In the genomic region with DNA sequence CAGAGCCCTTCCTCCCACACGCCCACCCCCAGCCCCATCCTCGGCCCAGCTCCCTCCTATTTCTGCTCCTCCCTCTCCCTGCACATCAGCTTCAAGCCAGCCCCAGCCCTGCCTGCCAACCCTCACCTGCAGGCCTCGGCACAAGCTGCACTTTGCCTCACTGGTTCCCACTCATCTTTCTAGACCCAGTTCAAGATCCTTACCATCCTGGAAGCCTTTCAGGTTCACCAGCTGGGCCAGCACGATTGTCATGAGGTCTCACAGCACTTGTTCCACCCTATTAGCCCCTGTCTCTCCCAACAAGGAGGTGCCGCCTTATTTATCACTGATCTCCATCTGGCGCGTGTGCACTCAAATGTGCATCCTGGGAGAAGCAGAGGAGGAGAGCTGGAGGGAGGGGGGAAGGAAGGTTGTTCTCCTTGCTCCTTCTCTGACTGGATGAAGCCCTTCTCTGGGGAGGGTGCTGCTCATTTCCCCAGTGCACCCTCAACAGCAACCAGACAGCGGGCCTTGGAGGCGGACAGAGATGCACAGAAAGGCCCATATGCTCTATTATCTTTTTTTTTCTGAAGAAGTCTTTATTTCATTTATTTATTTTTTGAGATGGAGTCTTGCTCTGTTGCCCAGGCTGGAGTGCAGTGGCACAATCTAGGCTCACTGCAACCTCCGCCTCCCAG, we compare ENCODE assay signal across 21 cellular contexts. TPM values are rescaled to one million over a fixed set of nuclear protein-coding genes. Genes with fewer than 3 reads are reported as not detected.
DNase-seq lines count a peak whose midpoint lies in the region; ATAC-seq and TF ChIP-seq lines count a peak whose summit lies in the region.
"Had no signal": no experiment of that assay in that cellular context is flagged by ENCODE, and none has a peak within 500 bp of the region (broad histone marks: within the 10 kb centered on the region; RNA-seq: fewer than 3 reads in every experiment).

No MANE protein-coding gene starts in this region.

- no peak overlapping the region for H3K9ac ChIP-seq in GM23248

- H3K27ac ChIP-seq in GM23248 (peak overlapping the region; percentile 78), gastroesophageal sphincter (peak overlapping the region in 1 of 4 donors; percentile 46), substantia nigra (ENCODE audit: low read depth, low read length, poor library complexity, severe bottlenecking) (peak overlapping the region; percentile 70)

- no peaks in the 10 kb centered on the region for H3K9me2 ChIP-seq in GM23248 (ENCODE audit: insufficient read depth)

- in situ Hi-C loops in GM23248 (cut with MboI) = no loop called here

- no peaks in the 10 kb centered on the region for H3K27me3 ChIP-seq in GM23248 (replicated peaks; ENCODE audit: insufficient read depth)
- H3K27me3 ChIP-seq in gastroesophageal sphincter = no peaks in the 10 kb centered on the region
- H3K27me3 ChIP-seq: breast epithelium, uterus had no signal

- no peak overlapping the region for H3K27ac Mint-ChIP-seq in T-helper 17 cell
- no peak overlapping the region for H3K27ac Mint-ChIP-seq in activated CD4-positive, alpha-beta T cell treated with anti-CD3 and anti-CD28 coated beads, Interleukin-2, amount 10 ng/mL, durations not matched to agents 24 days and 14 days
- H3K27ac Mint-ChIP-seq: activated CD8-positive, alpha-beta memory T cell treated with anti-CD3 and anti-CD28 coated beads, Interleukin-2, amount 10 ng/mL, durations not matched to agents 7 days and 5 days; activated naive CD8-positive, alpha-beta T cell treated with anti-CD3 and anti-CD28 coated beads, Interleukin-2, amount 50 U/mL, for 24 hours; CD4-positive, alpha-beta T cell; memory B cell; T-cell had no signal

- H3F3A ChIP-seq in GM23248 (ENCODE audit: insufficient read depth) = peaks cover 18% of the 10 kb centered on the region

- H3K9me3 Mint-ChIP-seq in activated CD4-positive, alpha-beta T cell treated with anti-CD3 and anti-CD28 coated beads, Interleukin-2, amount 10 ng/mL, durations not matched to agents 24 days and 14 days = no peaks in the 10 kb centered on the region
- H3K9me3 Mint-ChIP-seq: activated naive CD8-positive, alpha-beta T cell treated with anti-CD3 and anti-CD28 coated beads, Interleukin-2, amount 50 U/mL, for 24 hours; CD4-positive, alpha-beta T cell; memory B cell; T-cell had no signal

- no peak for TF ChIP-seq CTCF in gastroesophageal sphincter (IDR thresholded peaks at IDR 0.05)

- peak; percentile 6 for ATAC-seq in gastroesophageal sphincter
- no peak for ATAC-seq in T-helper 17 cell
- ATAC-seq: activated CD8-positive, alpha-beta memory T cell treated with anti-CD3 and anti-CD28 coated beads, Interleukin-2, amount 10 ng/mL, durations not matched to agents 7 days and 5 days; activated naive CD8-positive, alpha-beta T cell treated with anti-CD3 and anti-CD28 coated beads, Interleukin-2, amount 50 U/mL, for 24 hours; T-cell had no signal

- H2AFZ ChIP-seq in GM23248 = peak overlapping the region; percentile 82; the same call in 1 of the 2 replicates

- DNase-seq in GM23248 (no peak), NCI-H524 treated with DMSO at 0.1 percent for 48 hours (lab: John Stamatoyannopoulos, UW) (peak; percentile 89), substantia nigra (lab: John Stamatoyannopoulos, UW) (no peak), COLO829 (ENCODE audit: low spot score) (no peak), T-helper 17 cell (no peak)
- DNase-seq in activated CD4-positive, alpha-beta T cell treated with anti-CD3 and anti-CD28 coated beads, Interleukin-2, amount 10 ng/mL, durations not matched to agents 24 days and 14 days = no peak
- DNase-seq: activated effector memory CD4-positive, alpha-beta T cell treated with Interleukin-2 at 50 U/mL for 16 hours; activated naive CD8-positive, alpha-beta T cell treated with anti-CD3 and anti-CD28 coated beads, Interleukin-2, amount 50 U/mL, for 24 hours; CD4-positive, alpha-beta T cell; glutamatergic neuron; naive B cell; NCI-H146; occipital lobe; SHP77 treated with DMSO at 0.1 percent for 48 hours; T-cell had no signal

- no peak overlapping the region for H3K4me3 ChIP-seq in GM23248
- H3K4me3 ChIP-seq in gastroesophageal sphincter = no peak overlapping the region
- H3K4me3 ChIP-seq: breast epithelium, K562, uterus had no signal

- no peaks in the 10 kb centered on the region for H4K20me1 ChIP-seq in GM23248 (ENCODE audit: insufficient read depth)

- TF ChIP-seq EP300 in gastroesophageal sphincter (IDR thresholded peaks at IDR 0.05) = no peak

- 68 to 72% methylated on average over 10 of the region's 10 CpGs for WGBS in GM23248 (ENCODE audit: low coverage in 1 of 2, low lambda C conversion rate in 2 of 2, missing lambda C conversion rate in 2 of 2), 2 experiments
- 79 to 80% methylated on average over 7 to 10 of the region's 10 CpGs for WGBS in gastroesophageal sphincter (ENCODE audit: low coverage in 1 of 2), 2 donors

- H3K36me3 Mint-ChIP-seq in T-helper 17 cell (ENCODE audit: low read depth) = no peaks in the 10 kb centered on the region
- H3K36me3 Mint-ChIP-seq in activated CD4-positive, alpha-beta T cell treated with anti-CD3 and anti-CD28 coated beads, Interleukin-2, amount 10 ng/mL, durations not matched to agents 24 days and 14 days (ENCODE audit: low read depth) = no peaks in the 10 kb centered on the region
- H3K36me3 Mint-ChIP-seq: activated CD8-positive, alpha-beta memory T cell treated with anti-CD3 and anti-CD28 coated beads, Interleukin-2, amount 10 ng/mL, durations not matched to agents 7 days and 5 days; memory B cell; naive B cell had no signal

- H3K27me3 Mint-ChIP-seq in T-helper 17 cell = peaks cover 6% of the 10 kb centered on the region
- peaks cover 9% of the 10 kb centered on the region for H3K27me3 Mint-ChIP-seq in activated CD4-positive, alpha-beta T cell treated with anti-CD3 and anti-CD28 coated beads, Interleukin-2, amount 10 ng/mL, durations not matched to agents 24 days and 14 days
- H3K27me3 Mint-ChIP-seq: CD4-positive, alpha-beta T cell; memory B cell had no signal

- intact Hi-C loops in activated CD4-positive, alpha-beta T cell treated with anti-CD3 and anti-CD28 coated beads, Interleukin-2, amount 10 ng/mL, durations not matched to agents 24 days and 14 days (cut with micrococcal nuclease) = no loop called here

- no peak overlapping the region for H3K4me2 ChIP-seq in GM23248 (ENCODE audit: unreplicated experiment)

- no peaks in the 10 kb centered on the region for H3K4me1 Mint-ChIP-seq in T-helper 17 cell
- no peaks in the 10 kb centered on the region for H3K4me1 Mint-ChIP-seq in activated CD4-positive, alpha-beta T cell treated with anti-CD3 and anti-CD28 coated beads, Interleukin-2, amount 10 ng/mL, durations not matched to agents 24 days and 14 days
- H3K4me1 Mint-ChIP-seq: activated CD8-positive, alpha-beta memory T cell treated with anti-CD3 and anti-CD28 coated beads, Interleukin-2, amount 10 ng/mL, durations not matched to agents 7 days and 5 days; activated naive CD8-positive, alpha-beta T cell treated with anti-CD3 and anti-CD28 coated beads, Interleukin-2, amount 50 U/mL, for 24 hours; T-cell had no signal

- no peaks in the 10 kb centered on the region for H3K36me3 ChIP-seq in GM23248 (ENCODE audit: low read depth)
- no peaks in the 10 kb centered on the region for H3K36me3 ChIP-seq in gastroesophageal sphincter
- H3K36me3 ChIP-seq: breast epithelium, uterus had no signal

- no peaks in the 10 kb centered on the region for H3K79me2 ChIP-seq in GM23248 (ENCODE audit: insufficient read depth)

- H3K4me1 ChIP-seq in GM23248 (ENCODE audit: insufficient read depth) = peaks cover 17% of the 10 kb centered on the region
- H3K4me1 ChIP-seq in gastroesophageal sphincter = peaks cover 0 to 3% (median 0%) of the 10 kb centered on the region in 3 donors
- H3K4me1 ChIP-seq: breast epithelium, uterus had no signal

- no peaks in the 10 kb centered on the region for H3K9me3 ChIP-seq in GM23248 (ENCODE audit: low read depth)
- H3K9me3 ChIP-seq in gastroesophageal sphincter = no peaks in the 10 kb centered on the region
- H3K9me3 ChIP-seq in T-helper 17 cell (ENCODE audit: control insufficient read depth, low read length, poor library complexity, severe bottlenecking) = no peaks in the 10 kb centered on the region
- H3K9me3 ChIP-seq: breast epithelium, uterus had no signal

- no peak for TF ChIP-seq POLR2A in gastroesophageal sphincter (IDR thresholded peaks at IDR 0.05)

- no peak overlapping the region for H3K4me3 Mint-ChIP-seq in T-helper 17 cell
- no peak overlapping the region for H3K4me3 Mint-ChIP-seq in activated CD4-positive, alpha-beta T cell treated with anti-CD3 and anti-CD28 coated beads, Interleukin-2, amount 10 ng/mL, durations not matched to agents 24 days and 14 days
- H3K4me3 Mint-ChIP-seq: activated CD8-positive, alpha-beta memory T cell treated with anti-CD3 and anti-CD28 coated beads, Interleukin-2, amount 10 ng/mL, durations not matched to agents 7 days and 5 days; activated naive CD8-positive, alpha-beta T cell treated with anti-CD3 and anti-CD28 coated beads, Interleukin-2, amount 50 U/mL, for 24 hours; CD4-positive, alpha-beta T cell; memory B cell; naive B cell; T-cell had no signal

RNA-seq across cellular contexts. Expression of gene BIN1, which starts 15.5 kb away (rescaled TPM):
- total RNA-seq in GM23248 (2014; rRNA removed; shearing (Covaris generic)) = 33.0 and 33.1 TPM in 2 replicates
- polyA plus RNA-seq in GM23248 (2016; fragmentation: Nextera tagmentation; extraction: Ambion mirVana) = 23.9 and 24.3 TPM in 2 replicates
- total RNA-seq in gastroesophageal sphincter (100 to 1,000 TPM in 1 of 4 donors, 10 to 100 TPM in 3; 36.1 to 101 (median 53.9) TPM), T-helper 17 cell (100 to 1,000 TPM; 132 to 133 TPM)
- 38.3 and 39.7 TPM in 2 replicates for total RNA-seq in activated CD4-positive, alpha-beta T cell treated with anti-CD3 and anti-CD28 coated beads, Interleukin-2, amount 10 ng/mL, durations not matched to agents 24 days and 14 days
